Comparison of ENCODE assay signal across 14 cellular contexts in the genomic region with DNA sequence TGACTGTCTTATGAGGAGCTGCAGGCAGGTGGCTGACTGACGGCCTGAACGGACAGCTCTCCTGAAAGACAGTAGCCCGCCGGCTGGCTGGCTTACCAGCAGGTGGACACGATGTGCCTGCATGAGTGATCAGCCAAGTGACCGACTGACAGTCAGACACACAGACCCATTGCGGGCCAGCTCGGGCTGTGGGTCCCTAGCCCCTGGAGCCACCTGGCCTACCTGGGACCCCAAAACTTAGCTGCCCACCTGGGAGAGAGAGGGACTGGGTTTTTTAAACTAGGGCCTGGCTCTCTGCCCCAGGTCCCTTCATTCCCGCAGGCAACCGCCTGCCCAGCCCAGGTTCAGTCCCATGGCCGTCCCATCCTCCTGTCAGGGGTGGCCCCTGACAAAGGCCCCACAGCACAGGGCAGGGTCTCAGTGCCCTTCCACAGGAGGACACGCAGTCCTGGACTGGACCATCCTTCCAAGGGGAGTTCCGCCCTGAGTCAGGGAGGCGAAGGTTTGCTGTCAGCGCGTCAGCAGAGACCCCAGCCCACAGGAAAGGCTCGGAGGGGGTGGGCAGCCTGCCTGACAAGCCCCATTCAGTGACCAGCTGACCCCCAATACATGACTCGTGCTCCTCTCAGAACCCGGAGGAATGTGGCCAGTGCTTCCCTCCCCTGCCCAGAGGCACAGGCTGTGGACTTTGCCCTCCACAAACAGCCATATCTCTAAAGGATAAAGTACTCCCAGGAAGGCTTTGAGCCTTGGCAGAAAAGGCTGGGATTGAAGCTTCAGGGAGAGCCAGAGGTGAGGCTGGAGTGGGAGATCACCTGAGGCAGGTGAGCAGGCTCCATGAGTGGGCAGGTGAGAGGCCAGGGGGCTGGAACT. TPM values are rescaled to one million over a fixed set of nuclear protein-coding genes. Genes with fewer than 3 reads are reported as not detected.
A peak's percentile ranks its signal among the peaks of the same experiment; 100 is the strongest.
DNase-seq lines count a peak whose midpoint lies in the region; ATAC-seq, FAIRE-seq and TF ChIP-seq lines count a peak whose summit lies in the region.
"Had no signal": no experiment of that assay in that cellular context is flagged by ENCODE, and none has a peak within 500 bp of the region (broad histone marks: within the 10 kb centered on the region; RNA-seq: fewer than 3 reads in every experiment).

No MANE protein-coding gene starts in this region.

- H3K4me1 ChIP-seq in right atrium auricular region, result peaks cover 0 to 55% of the 10 kb centered on the region in 2 donors
- peaks cover 10% of the 10 kb centered on the region for H3K4me1 ChIP-seq in right cardiac atrium (ENCODE audit: control insufficient read depth, insufficient read depth, low read length)
- H3K4me1 ChIP-seq in pancreas, result peaks cover 37 to 51% (median 42%) of the 10 kb centered on the region in 3 donors
- H3K4me1 ChIP-seq in SJCRH30, result peaks cover 30% of the 10 kb centered on the region
- H3K4me1 ChIP-seq in CD8-positive, alpha-beta memory T cell (ENCODE audit: insufficient read depth, low read length), result no peaks in the 10 kb centered on the region

- H3K4me3 ChIP-seq in right atrium auricular region (no peak overlapping the region), right cardiac atrium (ENCODE audit: low read length) (no peak overlapping the region), pancreas (peak overlapping the region in 1 of 4 donors; percentile 27), SJCRH30 (no peak overlapping the region)
- H3K4me3 ChIP-seq in CD8-positive, alpha-beta memory T cell (ENCODE audit: low read length), result no peak overlapping the region

- H3K27ac Mint-ChIP-seq in activated T-helper 17 cell treated with anti-CD3 and anti-CD28 coated beads, Interleukin-2, amount 50 U/mL, for 72 hours, result no peak overlapping the region
- no peak overlapping the region for H3K27ac Mint-ChIP-seq in CD8-positive, alpha-beta memory T cell
- H3K27ac Mint-ChIP-seq: activated naive CD8-positive, alpha-beta T cell treated with anti-CD3 and anti-CD28 coated beads, Interleukin-2, amount 50 U/mL, for 24 hours had no signal

- intact Hi-C loops in right cardiac atrium (cut with DNase I) (no loop called here), pancreas (cut with DNase I) (no loop called here)

- no peak overlapping the region for H3K4me3 Mint-ChIP-seq in activated T-helper 17 cell treated with anti-CD3 and anti-CD28 coated beads, Interleukin-2, amount 50 U/mL, for 72 hours
- no peak overlapping the region for H3K4me3 Mint-ChIP-seq in CD8-positive, alpha-beta memory T cell
- H3K4me3 Mint-ChIP-seq: activated naive CD8-positive, alpha-beta T cell treated with anti-CD3 and anti-CD28 coated beads, Interleukin-2, amount 50 U/mL, for 24 hours had no signal

- H3K9me3 Mint-ChIP-seq in activated T-helper 17 cell treated with anti-CD3 and anti-CD28 coated beads, Interleukin-2, amount 50 U/mL, for 72 hours, result no peaks in the 10 kb centered on the region
- H3K9me3 Mint-ChIP-seq in CD8-positive, alpha-beta memory T cell, result peaks cover 0 to 4% (median 0%) of the 10 kb centered on the region in 5 donors

- POLR2A ChIA-PET in CD8-positive, alpha-beta memory T cell (lab: Charles Lee), result no interaction called here

- H3K36me3 ChIP-seq in right atrium auricular region (no peaks in the 10 kb centered on the region), pancreas (no peaks in the 10 kb centered on the region), SJCRH30 (no peaks in the 10 kb centered on the region)
- no peaks in the 10 kb centered on the region for H3K36me3 ChIP-seq in CD8-positive, alpha-beta memory T cell (ENCODE audit: insufficient read depth, low read length)

- no peak for TF ChIP-seq CTCF in right atrium auricular region (IDR thresholded peaks at IDR 0.05)
- no peak for TF ChIP-seq CTCF in pancreas (IDR thresholded peaks at IDR 0.05)

- no peaks in the 10 kb centered on the region for H3K4me1 Mint-ChIP-seq in activated T-helper 17 cell treated with anti-CD3 and anti-CD28 coated beads, Interleukin-2, amount 50 U/mL, for 72 hours
- H3K4me1 Mint-ChIP-seq in CD8-positive, alpha-beta memory T cell, result no peaks in the 10 kb centered on the region
- H3K4me1 Mint-ChIP-seq: activated naive CD8-positive, alpha-beta T cell treated with anti-CD3 and anti-CD28 coated beads, Interleukin-2, amount 50 U/mL, for 24 hours had no signal

- 86% methylated on average over 19 of the region's 19 CpGs for WGBS in right cardiac atrium
- 36 to 44% methylated on average over 19 of the region's 19 CpGs for WGBS in pancreas, 2 donors

- CTCF ChIA-PET in CD8-positive, alpha-beta memory T cell (lab: Charles Lee), result interaction anchor here (1.1 to 1.4 kb wide), 2 partner anchors 13 to 19 kb away, joined by 3 to 4 read pairs; no protein-coding TSS in a partner anchor

- ATAC-seq in right cardiac atrium (no peak), pancreas (peak; percentile 90 to 93 (median 91))
- no peak for ATAC-seq in activated T-helper 17 cell treated with anti-CD3 and anti-CD28 coated beads, Interleukin-2, amount 50 U/mL, for 72 hours (replicated peaks)
- ATAC-seq: activated naive CD8-positive, alpha-beta T cell treated with anti-CD3 and anti-CD28 coated beads, Interleukin-2, amount 50 U/mL, for 24 hours had no signal

- H3K9me3 ChIP-seq in right atrium auricular region (no peaks in the 10 kb centered on the region), right cardiac atrium (ENCODE audit: control insufficient read depth, low read length) (no peaks in the 10 kb centered on the region), pancreas (no peaks in the 10 kb centered on the region), SJCRH30 (replicated peaks) (no peaks in the 10 kb centered on the region)
- H3K9me3 ChIP-seq in CD8-positive, alpha-beta memory T cell (ENCODE audit: low read length), result no peaks in the 10 kb centered on the region

- H3K36me3 Mint-ChIP-seq in activated T-helper 17 cell treated with anti-CD3 and anti-CD28 coated beads, Interleukin-2, amount 50 U/mL, for 72 hours (ENCODE audit: low read depth), result no peaks in the 10 kb centered on the region
- no peaks in the 10 kb centered on the region for H3K36me3 Mint-ChIP-seq in CD8-positive, alpha-beta memory T cell

- H3K27ac ChIP-seq in right atrium auricular region, result peak overlapping the region; percentile 34 to 62
- H3K27ac ChIP-seq in right cardiac atrium (ENCODE audit: low read length), result no peak overlapping the region
- peak overlapping the region; percentile 22 to 80 (median 56) for H3K27ac ChIP-seq in pancreas
- no peak overlapping the region for H3K27ac ChIP-seq in SJCRH30
- no peak overlapping the region for H3K27ac ChIP-seq in CD8-positive, alpha-beta memory T cell (ENCODE audit: low read depth, low read length)

- peaks cover 5% of the 10 kb centered on the region for H3K27me3 Mint-ChIP-seq in activated T-helper 17 cell treated with anti-CD3 and anti-CD28 coated beads, Interleukin-2, amount 50 U/mL, for 72 hours
- peaks cover 10 to 11% of the 10 kb centered on the region in 2 donors for H3K27me3 Mint-ChIP-seq in CD8-positive, alpha-beta memory T cell

- DNase-seq in right atrium auricular region (ENCODE audit: low spot score), result no peak
- DNase-seq in right cardiac atrium, result no peak
- peak; percentile 75 for DNase-seq in islet precursor cell
- DNase-seq in pancreas, result peak in 5 of 6 donors; percentile 64 to 83 (median 76)
- DNase-seq in NCI-H1694 treated with DMSO at 0.1 percent for 48 hours (lab: John Stamatoyannopoulos, UW), result no peak
- DNase-seq in SJCRH30, result no peak
- DNase-seq in CD8-positive, alpha-beta memory T cell, result no peak
- DNase-seq: activated CD4-positive, alpha-beta T cell treated with anti-CD3 and anti-CD28 coated beads for 1 hour; activated naive CD8-positive, alpha-beta T cell treated with anti-CD3 and anti-CD28 coated beads, Interleukin-2, amount 50 U/mL, for 24 hours; MV-4-11; NCI-H345; SW 1271 had no signal

- FAIRE-seq in pancreas (lab: Jason Lieb, UNC), result no peak
- FAIRE-seq: HTR-8/SVneo had no signal

- H3K27me3 ChIP-seq in right atrium auricular region (no peaks in the 10 kb centered on the region), right cardiac atrium (ENCODE audit: control insufficient read depth, insufficient read depth) (no peaks in the 10 kb centered on the region), pancreas (no peaks in the 10 kb centered on the region), SJCRH30 (no peaks in the 10 kb centered on the region)
- H3K27me3 ChIP-seq in CD8-positive, alpha-beta memory T cell (ENCODE audit: insufficient read depth, low read length, poor library complexity, severe bottlenecking), result no peaks in the 10 kb centered on the region

RNA-seq across cellular contexts. Expression of a gene that starts 8.4 kb away (rescaled TPM):
- total RNA-seq in right atrium auricular region, result 10 to 100 TPM in 1 of 2 donors, 1 to 10 TPM in 1; 9.5 to 24.6 TPM
- total RNA-seq in right cardiac atrium, result 10 to 100 TPM; 23.0 to 40.7 (median 27.6) TPM
- polyA plus RNA-seq in right cardiac atrium, result 5.1 TPM
- 10 to 100 TPM; 10.3 to 71.4 (median 31.5) TPM for total RNA-seq in pancreas
- polyA plus RNA-seq in pancreas, result 1 to 10 TPM; 3.6 to 9.7 TPM
- 0.20 and 0.73 TPM in 2 replicates for total RNA-seq in SJCRH30 (2014; rRNA removed; shearing (Covaris generic))
- 1 to 10 TPM in 1 of 2 donors, under 1 TPM in 1; 0.26 to 2.2 TPM for total RNA-seq in activated T-helper 17 cell treated with anti-CD3 and anti-CD28 coated beads, Interleukin-2, amount 50 U/mL, for 72 hours
- total RNA-seq in CD8-positive, alpha-beta memory T cell, result 1 to 10 TPM in 1 of 2 experiments, under 1 TPM in 1; 0.98 to 1.3 TPM
- not detected for polyA plus RNA-seq in CD8-positive, alpha-beta memory T cell

Comparison
In these comparisons a context has a peak if more than half of its experiments do, and no peak if none do; other contexts are left out.
1. H3K27ac ChIP-seq: peak in right atrium auricular region (2 of 2) and pancreas (4 of 4); none in right cardiac atrium (single experiment), SJCRH30 (single experiment) and CD8-positive, alpha-beta memory T cell (single experiment).
2. DNase-seq: peak in islet precursor cell (single experiment) and pancreas (5 of 6); none in right atrium auricular region (single experiment), right cardiac atrium (0 of 3), NCI-H1694 treated with DMSO at 0.1 percent for 48 hours (single experiment), SJCRH30 (0 of 2) and CD8-positive, alpha-beta memory T cell (0 of 5).
3. ATAC-seq: peak in pancreas (4 of 4); none in right cardiac atrium (0 of 2) and activated T-helper 17 cell treated with anti-CD3 and anti-CD28 coated beads, Interleukin-2, amount 50 U/mL, for 72 hours (single experiment).